ENCODE assay signal across 11 cellular contexts in genomic region chr19:35596366-35596999, GRCh38. TPM values are rescaled to one million over a fixed set of nuclear protein-coding genes. Genes with fewer than 3 reads are reported as not detected.
A peak's percentile ranks its signal among the peaks of the same experiment; 100 is the strongest.
DNase-seq lines count a peak whose midpoint lies in the region; ATAC-seq and TF ChIP-seq lines count a peak whose summit lies in the region.
"Had no signal": no experiment of that assay in that cellular context is flagged by ENCODE, and none has a peak within 500 bp of the region (broad histone marks: within the 10 kb centered on the region; RNA-seq: fewer than 3 reads in every experiment).

No MANE protein-coding gene starts in this region.

- no peaks in the 10 kb centered on the region for H3K79me2 ChIP-seq in Loucy (ENCODE audit: insufficient read depth, low read length)

- DNase-seq in Daoy (ENCODE audit: low read depth) (peak; percentile 43), SHP77 treated with DMSO at 0.1 percent for 48 hours (lab: John Stamatoyannopoulos, UW) (no peak), ACHN (no peak), COLO668 (lab: John Stamatoyannopoulos, UW; ENCODE audit: unreplicated experiment) (no peak)
- DNase-seq: NCI-H1436 treated with DMSO at 0.1 percent for 48 hours had no signal

- H3K36me3 ChIP-seq in Loucy (ENCODE audit: insufficient read depth, low read length) = no peaks in the 10 kb centered on the region

- H3K9me2 ChIP-seq in Loucy (replicated peaks; ENCODE audit: low read depth, low read length) = no peaks in the 10 kb centered on the region

- H3F3A ChIP-seq in Loucy (ENCODE audit: low read depth) = no peaks in the 10 kb centered on the region

- no peaks in the 10 kb centered on the region for H3K27me3 ChIP-seq in Loucy (ENCODE audit: insufficient read depth, low read length, poor library complexity, severe bottlenecking)

- in situ Hi-C loops in ACHN (cut with HindIII; ENCODE audit: low pct_ligation_motif_present, low pct_unique_long_range_greater_than_20kb, low sequenced_read_pairs) = no loop called here

- no peak overlapping the region for H3K9ac ChIP-seq in Loucy (ENCODE audit: low read depth, low read length, poor library complexity, severe bottlenecking)

- H2AFZ ChIP-seq in Loucy (ENCODE audit: low read length) = peak overlapping the region; percentile 22

- H3K9me3 ChIP-seq in Loucy (ENCODE audit: insufficient read depth, low read depth, low read length) = no peaks in the 10 kb centered on the region

- no peak for TF ChIP-seq CTCF in Loucy (conservative IDR thresholded peaks at IDR 0.05; ENCODE audit: low read length)

- peak; percentile 58 for ATAC-seq in GM19025 (IDR thresholded peaks at IDR 0.05; ENCODE audit: low read depth, unreplicated experiment)
- ATAC-seq in esophagus mucosa = peak; percentile 54
- ATAC-seq in HG03135 (IDR thresholded peaks at IDR 0.05; ENCODE audit: unreplicated experiment) = no peak

- no peaks in the 10 kb centered on the region for H3K4me1 ChIP-seq in Loucy (ENCODE audit: insufficient read depth, low read length, poor library complexity, severe bottlenecking)

- no peaks in the 10 kb centered on the region for H4K20me1 ChIP-seq in Loucy (ENCODE audit: insufficient read depth, low read length, poor library complexity, severe bottlenecking)

- no peak overlapping the region for H3K4me2 ChIP-seq in Loucy (ENCODE audit: low read depth, low read length, poor library complexity, severe bottlenecking)

- no peak overlapping the region for H3K4me3 ChIP-seq in Loucy (ENCODE audit: low read length, poor library complexity, severe bottlenecking)

RNA-seq across cellular contexts. Expression of gene PMIS2, which starts 10.5 kb away (rescaled TPM):
- not detected in 2 replicates for total RNA-seq in Daoy (2014; rRNA removed; shearing (Covaris generic))
- not detected for total RNA-seq in esophagus mucosa
- total RNA-seq: omental fat pad, temporal lobe had no signal

RNA-seq across cellular contexts. Expression of gene HAUS5, which starts 16.1 kb away (rescaled TPM):
- total RNA-seq in Daoy (2014; rRNA removed; shearing (Covaris generic)) = 14.9 and 21.3 TPM in 2 replicates
- total RNA-seq in esophagus mucosa = 15.4 TPM

RNA-seq across cellular contexts. Expression of gene RBM42, which starts 32.4 kb away (rescaled TPM):
- total RNA-seq in Daoy (2014; rRNA removed; shearing (Covaris generic)) = 129 and 147 TPM in 2 replicates
- 52.7 TPM for total RNA-seq in esophagus mucosa

RNA-seq across cellular contexts. Expression of gene ATP4A, which starts 33.0 kb away (rescaled TPM):
- not detected in 2 replicates for total RNA-seq in Daoy (2014; rRNA removed; shearing (Covaris generic))
- not detected for total RNA-seq in esophagus mucosa
- total RNA-seq: omental fat pad had no signal

RNA-seq across cellular contexts. Expression of gene ETV2, which starts 45.1 kb away (rescaled TPM):
- not detected in 2 replicates for total RNA-seq in Daoy (2014; rRNA removed; shearing (Covaris generic))
- total RNA-seq in esophagus mucosa = 2.2 TPM
- total RNA-seq: temporal lobe had no signal
